8 cellular contexts compared by ENCODE assay signal in genomic region chr10:88865281-88865876, GRCh38. TPM values are rescaled to one million over a fixed set of nuclear protein-coding genes. Genes with fewer than 3 reads are reported as not detected.
A peak's percentile ranks its signal among the peaks of the same experiment; 100 is the strongest.
DNase-seq lines count a peak whose midpoint lies in the region; ATAC-seq and TF ChIP-seq lines count a peak whose summit lies in the region.

No MANE protein-coding gene starts in this region.

- H4K20me1 ChIP-seq in SK-N-SH (ENCODE audit: insufficient read depth) = no peaks in the 10 kb centered on the region

- DNase-seq in BJ (ENCODE audit: low read depth) = no peak
- no peak for DNase-seq in HFF-Myc (ENCODE audit: extremely low read depth, low read depth)
- DNase-seq in SK-N-SH = no peak
- DNase-seq in left lobe of liver (ENCODE audit: low spot score) = no peak
- no peak for DNase-seq in mesendoderm
- no peak for DNase-seq in iPS-NIHi11 (ENCODE audit: low spot score)
- DNase-seq in activated T-helper 1 cell treated with anti-CD3 and anti-CD28 coated beads, Interleukin-12 subunit alpha, Interleukin-12 subunit beta, Interleukin-2, Interleukin-4 antibody, amounts not matched to agents 30 ng/mL and 10 ng/mL and 1 ng/mL, durations not matched to agents 14 hours and 24 hours and 36 hours (ENCODE audit: low spot score) = no peak

- H3K36me3 ChIP-seq in BJ (ENCODE audit: control insufficient read depth, insufficient read depth, low read length) = no peaks in the 10 kb centered on the region
- H3K36me3 ChIP-seq in SK-N-SH (replicated peaks in 1 of 2; ENCODE audit: control insufficient read depth in 1 of 2, insufficient read depth in 2 of 2, low read length in 1 of 2) = no peaks in the 10 kb centered on the region
- no peaks in the 10 kb centered on the region for H3K36me3 ChIP-seq in mesendoderm (ENCODE audit: control insufficient read depth, insufficient read depth, low read length)

- H3K56ac ChIP-seq in mesendoderm (ENCODE audit: low read length) = no peak overlapping the region

- no peak overlapping the region for H4K5ac ChIP-seq in mesendoderm (ENCODE audit: low read length)

- no peaks in the 10 kb centered on the region for H3K4me1 Mint-ChIP-seq in activated T-helper 1 cell treated with anti-CD3 and anti-CD28 coated beads, Interleukin-12 subunit alpha, Interleukin-12 subunit beta, Interleukin-2, Interleukin-4 antibody, amounts not matched to agents 30 ng/mL and 10 ng/mL and 1 ng/mL, durations not matched to agents 14 hours and 24 hours and 36 hours (ENCODE audit: low read depth)

- peak; percentile 24; the same call in 1 of the 2 replicates for TF ChIP-seq RAD21 in SK-N-SH (IDR thresholded peaks at IDR 0.05; ENCODE audit: low read length)

- no peak overlapping the region for H3K4me2 ChIP-seq in SK-N-SH
- no peak overlapping the region for H3K4me2 ChIP-seq in mesendoderm (ENCODE audit: low read length)

- no peaks in the 10 kb centered on the region for H3K9me2 ChIP-seq in SK-N-SH

- no peak overlapping the region for H3K23ac ChIP-seq in mesendoderm (ENCODE audit: low read length)

- H3K79me2 ChIP-seq in SK-N-SH (ENCODE audit: insufficient read depth) = no peaks in the 10 kb centered on the region
- no peaks in the 10 kb centered on the region for H3K79me2 ChIP-seq in mesendoderm (ENCODE audit: control insufficient read depth, insufficient read depth, low read length)

- H3K36me3 Mint-ChIP-seq in activated T-helper 1 cell treated with anti-CD3 and anti-CD28 coated beads, Interleukin-12 subunit alpha, Interleukin-12 subunit beta, Interleukin-2, Interleukin-4 antibody, amounts not matched to agents 30 ng/mL and 10 ng/mL and 1 ng/mL, durations not matched to agents 14 hours and 24 hours and 36 hours (ENCODE audit: low read depth) = no peaks in the 10 kb centered on the region

- no peaks in the 10 kb centered on the region for H3K79me1 ChIP-seq in mesendoderm (ENCODE audit: low read length)

- no peak overlapping the region for H2BK15ac ChIP-seq in mesendoderm (replicated peaks; ENCODE audit: low read depth)

- H2AK5ac ChIP-seq in mesendoderm (ENCODE audit: low read length) = no peak overlapping the region

- no peak overlapping the region for H3K4ac ChIP-seq in mesendoderm (ENCODE audit: low read depth, low read length)

- H3K9ac ChIP-seq in SK-N-SH = no peak overlapping the region
- no peak overlapping the region for H3K9ac ChIP-seq in mesendoderm (ENCODE audit: low read length)

- TF ChIP-seq CTCF in BJ (IDR thresholded peaks at IDR 0.05; ENCODE audit: insufficient read depth, low read depth, low read length) (0 out of 2 replicates have a peak, but pooled peaks have one; percentile 15), HFF-Myc (IDR thresholded peaks at IDR 0.05; ENCODE audit: low read depth, low read length, missing control alignments) (peak; percentile 13), SK-N-SH (IDR thresholded peaks at IDR 0.05) (peak; percentile 37)

- ATAC-seq in left lobe of liver = peak; percentile 99
- ATAC-seq in GM18502 (IDR thresholded peaks at IDR 0.05; ENCODE audit: poor library complexity, unreplicated experiment) = no peak

- no peaks in the 10 kb centered on the region for H3F3A ChIP-seq in SK-N-SH (replicated peaks; ENCODE audit: insufficient read depth)

- H4K8ac ChIP-seq in mesendoderm (ENCODE audit: low read depth, low read length) = no peak overlapping the region

- TF ChIP-seq EP300 in SK-N-SH (IDR thresholded peaks at IDR 0.05; ENCODE audit: borderline replicate concordance in 1 of 2, low read depth in 1 of 2, low read length in 1 of 2) = no peak

- no peak overlapping the region for H3K4me3 Mint-ChIP-seq in activated T-helper 1 cell treated with anti-CD3 and anti-CD28 coated beads, Interleukin-12 subunit alpha, Interleukin-12 subunit beta, Interleukin-2, Interleukin-4 antibody, amounts not matched to agents 30 ng/mL and 10 ng/mL and 1 ng/mL, durations not matched to agents 14 hours and 24 hours and 36 hours

- H3K18ac ChIP-seq in mesendoderm (ENCODE audit: low read length) = no peak overlapping the region

- WGBS in SK-N-SH (ENCODE audit: low lambda C conversion rate) = 90% methylated on average over 4 of the region's 4 CpGs
- WGBS in mesendoderm (ENCODE audit: extremely low coverage, insufficient coverage, low lambda C conversion rate) = no CpG with 5 or more reads among the region's 4 CpGs

- no peak overlapping the region for H2AFZ ChIP-seq in SK-N-SH (ENCODE audit: low read depth)

- intact Hi-C loops in activated T-helper 1 cell treated with anti-CD3 and anti-CD28 coated beads, Interleukin-12 subunit alpha, Interleukin-12 subunit beta, Interleukin-2, Interleukin-4 antibody, amounts not matched to agents 30 ng/mL and 10 ng/mL and 1 ng/mL, durations not matched to agents 14 hours and 24 hours and 36 hours (cut with micrococcal nuclease) = loop anchor here (1.0 kb wide), 1 partner anchor 30 kb away; no protein-coding TSS in a partner anchor

- H3K27ac Mint-ChIP-seq in activated T-helper 1 cell treated with anti-CD3 and anti-CD28 coated beads, Interleukin-12 subunit alpha, Interleukin-12 subunit beta, Interleukin-2, Interleukin-4 antibody, amounts not matched to agents 30 ng/mL and 10 ng/mL and 1 ng/mL, durations not matched to agents 14 hours and 24 hours and 36 hours = no peak overlapping the region

- H3K27me3 Mint-ChIP-seq in activated T-helper 1 cell treated with anti-CD3 and anti-CD28 coated beads, Interleukin-12 subunit alpha, Interleukin-12 subunit beta, Interleukin-2, Interleukin-4 antibody, amounts not matched to agents 30 ng/mL and 10 ng/mL and 1 ng/mL, durations not matched to agents 14 hours and 24 hours and 36 hours (ENCODE audit: insufficient read depth) = peaks cover 20% of the 10 kb centered on the region

- H3K4me1 ChIP-seq in SK-N-SH (ENCODE audit: control insufficient read depth in 1 of 2, insufficient read depth in 2 of 2, low read depth in 1 of 2, low read length in 1 of 2) = no peaks in the 10 kb centered on the region; a peak in 1 of 4 replicates
- no peaks in the 10 kb centered on the region for H3K4me1 ChIP-seq in mesendoderm (ENCODE audit: control insufficient read depth, low read depth, low read length)

- H3K4me3 ChIP-seq in BJ (ENCODE audit: low read depth, low read length) (no peak overlapping the region), HFF-Myc (replicated peaks; ENCODE audit: low read depth, low read length) (no peak overlapping the region), SK-N-SH (ENCODE audit: low read depth in 2 of 2, low read length in 1 of 2) (no peak overlapping the region), mesendoderm (ENCODE audit: low read length) (no peak overlapping the region)

- H3K27ac ChIP-seq in SK-N-SH (ENCODE audit: low read depth in 2 of 2, low read length in 1 of 2) (no peak overlapping the region), mesendoderm (ENCODE audit: low read depth, low read length) (no peak overlapping the region)

- H2BK120ac ChIP-seq in mesendoderm (ENCODE audit: low read depth, low read length) = no peak overlapping the region

- H3K9me3 ChIP-seq in SK-N-SH = no peaks in the 10 kb centered on the region

- H3K27me3 ChIP-seq in BJ (ENCODE audit: control insufficient read depth, insufficient read depth, low read length) (peaks cover 1% of the 10 kb centered on the region), SK-N-SH (ENCODE audit: insufficient read depth) (no peaks in the 10 kb centered on the region), mesendoderm (ENCODE audit: insufficient read depth, low read length, poor library complexity) (no peaks in the 10 kb centered on the region)

- POLR2A ChIA-PET in BJ (lab: Charles Lee) (interaction anchor here (0.6 kb wide), 1 partner anchor 10 kb away, joined by 3 read pairs; no protein-coding TSS in a partner anchor), SK-N-SH (lab: Yijun Ruan, JAX) (no interaction called here)

- H3K9me3 Mint-ChIP-seq in activated T-helper 1 cell treated with anti-CD3 and anti-CD28 coated beads, Interleukin-12 subunit alpha, Interleukin-12 subunit beta, Interleukin-2, Interleukin-4 antibody, amounts not matched to agents 30 ng/mL and 10 ng/mL and 1 ng/mL, durations not matched to agents 14 hours and 24 hours and 36 hours = no peaks in the 10 kb centered on the region

- CTCF ChIA-PET in BJ (lab: Yijun Ruan, JAX) = interaction anchor here (0.8 to 3.3 kb wide), 4 partner anchors 12 to 55 kb away, joined by 3 to 17 read pairs (median 3); no protein-coding TSS in a partner anchor
- CTCF ChIA-PET in SK-N-SH (lab: Yijun Ruan, JAX) = interaction anchor here (0.6 to 2.2 kb wide), 3 partner anchors 10 to 69 kb away, joined by 3 to 11 read pairs (median 4); no protein-coding TSS in a partner anchor

- H2BK5ac ChIP-seq in mesendoderm (ENCODE audit: low read length) = no peak overlapping the region

TF ChIP-seq in SK-N-SH, 30 proteins besides CTCF, POLR2A, EP300 and RAD21 (continues in another document):
- TF ChIP-seq NFIC (IDR thresholded peaks at IDR 0.05; ENCODE audit: borderline replicate concordance) = no peak

RNA-seq across cellular contexts. Expression of gene ANKRD22, which starts 13.7 kb away (rescaled TPM):
- polyA plus RNA-seq in BJ (2011; rRNA removed) (not detected in 2 replicates), SK-N-SH (2012; rRNA removed) (0.15 TPM in 2 replicates)
- not detected in 2 replicates for polyA minus RNA-seq in BJ (2011; rRNA and poly(A)+ RNA removed)
- 0.13 and 0.30 TPM in 2 replicates for polyA plus RNA-seq in SK-N-SH (2012; cell fraction: cytosol; rRNA removed)
- polyA plus RNA-seq in SK-N-SH (2012; cell fraction: nucleus; rRNA removed) = 0.05 TPM in 1 of 2 replicates, not detected in the other
- total RNA-seq in left lobe of liver = not detected
- polyA plus RNA-seq in mesendoderm (2013, experiment 1 of 2) = not detected
- not detected for polyA plus RNA-seq in mesendoderm (2013, experiment 2 of 2)
- 0.16 TPM in 1 of 2 replicates, not detected in the other for total RNA-seq in activated T-helper 1 cell treated with anti-CD3 and anti-CD28 coated beads, Interleukin-12 subunit alpha, Interleukin-12 subunit beta, Interleukin-2, Interleukin-4 antibody, amounts not matched to agents 30 ng/mL and 10 ng/mL and 1 ng/mL, durations not matched to agents 14 hours and 24 hours and 36 hours

RNA-seq across cellular contexts. Expression of gene STAMBPL1, which starts 14.7 kb away (rescaled TPM):
- 23.1 and 29.8 TPM in 2 replicates for polyA plus RNA-seq in BJ (2011; rRNA removed)
- polyA minus RNA-seq in BJ (2011; rRNA and poly(A)+ RNA removed) = 12.0 and 13.6 TPM in 2 replicates
- polyA plus RNA-seq in SK-N-SH (2012; rRNA removed) = 25.1 and 32.6 TPM in 2 replicates
- 26.1 and 26.3 TPM in 2 replicates for polyA plus RNA-seq in SK-N-SH (2012; cell fraction: cytosol; rRNA removed)
- polyA plus RNA-seq in SK-N-SH (2012; cell fraction: nucleus; rRNA removed) = 44.5 and 93.2 TPM in 2 replicates
- total RNA-seq in left lobe of liver = 1.8 TPM
- 4.1 TPM for polyA plus RNA-seq in mesendoderm (2013, experiment 1 of 2)
- polyA plus RNA-seq in mesendoderm (2013, experiment 2 of 2) = 4.3 TPM
- 36.1 and 37.5 TPM in 2 replicates for total RNA-seq in activated T-helper 1 cell treated with anti-CD3 and anti-CD28 coated beads, Interleukin-12 subunit alpha, Interleukin-12 subunit beta, Interleukin-2, Interleukin-4 antibody, amounts not matched to agents 30 ng/mL and 10 ng/mL and 1 ng/mL, durations not matched to agents 14 hours and 24 hours and 36 hours

Comparison
In these comparisons a context has a peak if more than half of its experiments do, and no peak if none do; other contexts are left out.
1. RNA of gene STAMBPL1, which starts 14.7 kb away (total RNA-seq): 36.1 to 37.5 TPM in activated T-helper 1 cell treated with anti-CD3 and anti-CD28 coated beads, Interleukin-12 subunit alpha, Interleukin-12 subunit beta, Interleukin-2, Interleukin-4 antibody, amounts not matched to agents 30 ng/mL and 10 ng/mL and 1 ng/mL, durations not matched to agents 14 hours and 24 hours and 36 hours; 1.8 TPM in left lobe of liver (single experiment); every median in the first group is over 10 times any median in the second.
2. Peak in every context shown above with its lines, with median percentiles within 50 percentile points of each other: CTCF ChIP-seq.